ENCODE assay signal across 1 cellular context in genomic region chr17:38851434-38851833, GRCh38.
TF ChIP-seq lines count a peak whose summit lies in the region.

No MANE protein-coding gene starts in this region.

TF ChIP-seq in endothelial cell of umbilical vein, 7 proteins besides CTCF, POLR2A, EP300 and RAD21:
- TF ChIP-seq MAX (IDR thresholded peaks at IDR 0.05; ENCODE audit: insufficient read depth, insufficient read length), result no peak
- TF ChIP-seq JUN (IDR thresholded peaks at IDR 0.05; ENCODE audit: borderline replicate concordance, insufficient read depth, insufficient read length, low read depth), result no peak
- TF ChIP-seq MYC (IDR thresholded peaks at IDR 0.05; ENCODE audit: low read depth, low read length), result no peak
- no peak for TF ChIP-seq FOS (IDR thresholded peaks at IDR 0.05; ENCODE audit: borderline replicate concordance, insufficient read depth, low read length)
- no peak for TF ChIP-seq POLR2AphosphoS5 (IDR thresholded peaks at IDR 0.05; ENCODE audit: insufficient read depth, low read depth, low read length)
- TF ChIP-seq EZH2 (IDR thresholded peaks at IDR 0.05; ENCODE audit: borderline replicate concordance, low read depth, low read length, severe bottlenecking), result no peak
- no peak for TF ChIP-seq GATA2 (IDR thresholded peaks at IDR 0.05; ENCODE audit: insufficient read depth, insufficient read length, low read depth, low read length)
